10 cellular contexts compared by ENCODE assay signal in the genomic region with DNA sequence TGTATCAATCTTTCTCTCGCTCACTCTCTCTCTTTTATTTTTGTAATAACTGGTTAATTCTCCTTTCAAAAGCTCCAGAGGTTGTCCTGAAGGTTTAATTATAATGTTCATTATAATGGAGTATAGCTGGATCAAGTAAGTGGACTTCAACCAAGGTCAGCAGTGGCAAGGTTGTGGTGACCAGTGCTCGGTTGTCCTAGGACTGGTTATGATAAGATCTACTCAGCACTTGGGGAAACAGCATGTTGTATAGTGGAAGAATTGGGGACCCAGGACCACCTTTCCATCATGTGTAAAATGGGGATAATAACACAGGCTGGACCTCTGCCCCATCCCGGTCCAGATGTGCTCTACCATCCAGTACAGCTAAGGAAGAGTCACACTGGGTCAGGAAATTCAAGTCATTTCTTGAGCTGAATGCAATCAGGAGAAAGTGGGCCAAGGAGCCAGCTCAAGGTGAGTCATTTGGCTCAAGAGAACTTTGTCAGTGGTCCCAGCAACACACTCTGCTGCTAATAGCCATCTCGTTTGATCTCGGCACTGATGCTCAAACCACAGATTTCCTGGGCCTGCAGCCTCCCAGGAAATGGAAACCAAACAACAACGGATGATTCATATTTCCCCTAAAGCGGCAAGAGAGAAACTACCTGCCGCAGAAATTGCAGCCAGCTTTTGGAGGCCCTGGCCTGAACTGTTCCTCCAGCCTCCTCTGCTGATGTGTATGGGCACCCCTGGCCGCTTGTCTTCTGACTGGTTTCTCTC.
A peak's percentile ranks its signal among the peaks of the same experiment; 100 is the strongest.
DNase-seq lines count a peak whose midpoint lies in the region; ATAC-seq, FAIRE-seq and TF ChIP-seq lines count a peak whose summit lies in the region.
"Had no signal": no experiment of that assay in that cellular context is flagged by ENCODE, and none has a peak within 500 bp of the region (broad histone marks: within the 10 kb centered on the region; RNA-seq: fewer than 3 reads in every experiment).

No MANE protein-coding gene starts in this region.

- H3K27ac Mint-ChIP-seq in T-helper 2 cell treated with Interferon-gamma antibody and Interleukin-4, amounts not matched to agents 5 μg/mL and 100 μg/mL, for 36 hours: peak overlapping the region; percentile 90

- TF ChIP-seq RAD21 in K562 (CRISPR knock-in tag; conservative IDR thresholded peaks at IDR 0.05 in 1 of 2, IDR thresholded peaks at IDR 0.05 in 1 of 2): no peak

- peak overlapping the region; percentile 76 for H3K4me3 Mint-ChIP-seq in T-helper 2 cell treated with Interferon-gamma antibody and Interleukin-4, amounts not matched to agents 5 μg/mL and 100 μg/mL, for 36 hours

- intact Hi-C loops in K562 (cut with micrococcal nuclease): no loop called here

- H3K4me2 ChIP-seq in K562 (ENCODE audit: insufficient read depth, low read length): no peak overlapping the region

- TF ChIP-seq EP300 in K562 (IDR thresholded peaks at IDR 0.05; ENCODE audit: low read length): no peak

- H3K4me1 Mint-ChIP-seq in T-helper 2 cell treated with Interferon-gamma antibody and Interleukin-4, amounts not matched to agents 5 μg/mL and 100 μg/mL, for 36 hours (ENCODE audit: low read depth): peaks cover 70% of the 10 kb centered on the region

- BruUV-seq in K562 (replicated peaks; lab: Mats Ljungman, UMichigan): no TSS peak

- no peak overlapping the region for H3K27ac ChIP-seq in K562 (ENCODE audit: extremely low read depth, low read depth, low read length)

- no peak overlapping the region for H3K9ac ChIP-seq in K562 (ENCODE audit: insufficient read depth in 1 of 2, low read depth in 2 of 2, low read length in 2 of 2)

- no peaks in the 10 kb centered on the region for H3K4me1 ChIP-seq in K562 (replicated peaks in 1 of 2; ENCODE audit: control insufficient read depth in 2 of 2, insufficient read depth in 2 of 2, low read length in 2 of 2)

- TF ChIP-seq CTCF in K562 (IDR thresholded peaks at IDR 0.05 in 2 of 3, conservative IDR thresholded peaks at IDR 0.05 in 1 of 3; ENCODE audit: insufficient read depth in 2 of 3, low read depth in 1 of 3, low read length in 3 of 3): no peak

- H3K9me3 ChIP-seq in K562 (replicated peaks; ENCODE audit: control insufficient read depth, insufficient read depth, low read depth, low read length): no peaks in the 10 kb centered on the region
- H3K9me3 ChIP-seq: heart right ventricle had no signal

- no peaks in the 10 kb centered on the region for H3K79me2 ChIP-seq in K562 (ENCODE audit: control insufficient read depth, insufficient read depth, low read length)

- H3K27me3 Mint-ChIP-seq in T-helper 2 cell treated with Interferon-gamma antibody and Interleukin-4, amounts not matched to agents 5 μg/mL and 100 μg/mL, for 36 hours (ENCODE audit: low read depth): no peaks in the 10 kb centered on the region

- FAIRE-seq in K562 (lab: Jason Lieb, UNC): no peak
- FAIRE-seq: A204.1 had no signal

- no peaks in the 10 kb centered on the region for H3K9me3 Mint-ChIP-seq in T-helper 2 cell treated with Interferon-gamma antibody and Interleukin-4, amounts not matched to agents 5 μg/mL and 100 μg/mL, for 36 hours

- WGBS in K562 (ENCODE audit: insufficient coverage, low coverage, missing lambda C conversion rate): 2% methylated on average over 7 of the region's 9 CpGs

- no peaks in the 10 kb centered on the region for H3K9me1 ChIP-seq in K562 (ENCODE audit: control insufficient read depth, insufficient read depth, low read length)

- no peaks in the 10 kb centered on the region for H4K20me1 ChIP-seq in K562 (replicated peaks; ENCODE audit: control insufficient read depth, insufficient read depth, low read length)

- H3K27me3 ChIP-seq in K562 (ENCODE audit: control insufficient read depth in 2 of 2, insufficient read depth in 2 of 2, low read length in 2 of 2): peaks cover 2 to 17% of the 10 kb centered on the region in 2 experiments; a peak in 3 of 5 replicates

- CTCF ChIA-PET in K562 (lab: Yijun Ruan, JAX; ENCODE audit: low intra/inter-chr PET ratio): no interaction called here

- H3K36me3 Mint-ChIP-seq in T-helper 2 cell treated with Interferon-gamma antibody and Interleukin-4, amounts not matched to agents 5 μg/mL and 100 μg/mL, for 36 hours (ENCODE audit: low read depth): peaks cover 6% of the 10 kb centered on the region

- no peak for TF ChIP-seq POLR2A in K562 (conservative IDR thresholded peaks at IDR 0.05)

- H3K36me3 ChIP-seq in K562 (ENCODE audit: control insufficient read depth, insufficient read depth, low read length): no peaks in the 10 kb centered on the region
- H3K36me3 ChIP-seq: heart right ventricle had no signal

- in situ Hi-C loops in K562 (cut with MboI): no loop called here

- H3K4me3 ChIP-seq in K562: no peak overlapping the region
- H3K4me3 ChIP-seq: heart right ventricle had no signal

- POLR2A ChIA-PET in K562 (lab: Yijun Ruan, JAX): interaction anchor here (1.0 kb wide), 1 partner anchor 11 kb away, joined by 3 read pairs; no protein-coding TSS in a partner anchor

- peak; percentile 68 for DNase-seq in activated gamma-delta T cell treated with Interleukin-2 at 50 U/mL for 16 hours
- DNase-seq in activated gamma-delta T cell (lab: John Stamatoyannopoulos, UW): no peak
- DNase-seq in T-helper 2 cell treated with Interferon-gamma antibody and Interleukin-4, amounts not matched to agents 5 μg/mL and 100 μg/mL, for 36 hours (ENCODE audit: low spot score): peak; percentile 89
- DNase-seq in K562 (ENCODE audit: extremely low read depth in 1 of 4, low spot score in 3 of 4): peak in 1 of 4 experiments; percentile 12
- peak; percentile 42 to 77 for DNase-seq in stimulated activated CD4-positive, alpha-beta T cell treated with anti-CD3 and anti-CD28 coated beads, Interleukin-4, amount 100 ng/mL, for 4 hours
- no peak for DNase-seq in SHP77 (lab: John Stamatoyannopoulos, UW)
- DNase-seq in NCI-H1694 (lab: John Stamatoyannopoulos, UW): no peak
- DNase-seq: heart right ventricle had no signal

- ATAC-seq in HG03139 (IDR thresholded peaks at IDR 0.05; ENCODE audit: unreplicated experiment) (peak; percentile 85), K562 (no peak)

- H2AFZ ChIP-seq in K562 (ENCODE audit: low read depth, low read length): no peak overlapping the region

TF ChIP-seq in K562, 482 proteins besides CTCF, POLR2A, EP300 and RAD21:
- TF ChIP-seq JUND (IDR thresholded peaks at IDR 0.05; ENCODE audit: borderline replicate concordance, low read depth, low read length): peak; percentile 35; the same call in 1 of the 2 replicates
- no peak; the same call in 2 of the 3 replicates for TF ChIP-seq JUND (tag; IDR thresholded peaks at IDR 0.05; ENCODE audit: borderline replicate concordance, low read depth, low read length)
- no peak for TF ChIP-seq CEBPG (CRISPR knock-in tag; IDR thresholded peaks at IDR 0.05)
- TF ChIP-seq CEBPG (tag; conservative IDR thresholded peaks at IDR 0.05 in 1 of 2, IDR thresholded peaks at IDR 0.05 in 1 of 2): peak in 1 of 2 experiments; percentile 73; a peak in 2 of 4 replicates
- TF ChIP-seq SMAD2 (IDR thresholded peaks at IDR 0.05; ENCODE audit: low read depth, low read length): no peak
- TF ChIP-seq ARID1B (IDR thresholded peaks at IDR 0.05): peak; percentile 30; the same call in 1 of the 2 replicates
- TF ChIP-seq FOSL1 (tag; conservative IDR thresholded peaks at IDR 0.05): peak; percentile 92
- TF ChIP-seq ZNF143 (CRISPR knock-in tag; IDR thresholded peaks at IDR 0.05): no peak
- peak; percentile 57; the same call in 1 of the 2 replicates for TF ChIP-seq ATF3 (IDR thresholded peaks at IDR 0.05)
- TF ChIP-seq ATF3 (CRISPR knock-in tag; conservative IDR thresholded peaks at IDR 0.05): no peak
- TF ChIP-seq NR3C1 (CRISPR knock-in tag; IDR thresholded peaks at IDR 0.05): no peak
- peak; percentile 44 for TF ChIP-seq ETV1 (tag; conservative IDR thresholded peaks at IDR 0.05; ENCODE audit: low read depth)
- TF ChIP-seq JUN (IDR thresholded peaks at IDR 0.05; ENCODE audit: borderline replicate concordance, low read depth, low read length): 0 out of 2 replicates have a peak, but pooled peaks have one; percentile 21
- no peak for TF ChIP-seq JUN (CRISPR knock-in tag; IDR thresholded peaks at IDR 0.05; ENCODE audit: borderline replicate concordance)
- TF ChIP-seq PRPF4 (IDR thresholded peaks at IDR 0.05; ENCODE audit: insufficient read depth, low read depth, low read length, poor library complexity, severe bottlenecking): no peak

Comparison
In these comparisons a context has a peak if more than half of its experiments do, and no peak if none do; other contexts are left out.
1. DNase-seq: peak in activated gamma-delta T cell treated with Interleukin-2 at 50 U/mL for 16 hours (single experiment), T-helper 2 cell treated with Interferon-gamma antibody and Interleukin-4, amounts not matched to agents 5 μg/mL and 100 μg/mL, for 36 hours (single experiment) and stimulated activated CD4-positive, alpha-beta T cell treated with anti-CD3 and anti-CD28 coated beads, Interleukin-4, amount 100 ng/mL, for 4 hours (2 of 2); none in activated gamma-delta T cell (single experiment), SHP77 (0 of 2) and NCI-H1694 (single experiment).